11 cellular contexts compared by ENCODE assay signal in the genomic region with DNA sequence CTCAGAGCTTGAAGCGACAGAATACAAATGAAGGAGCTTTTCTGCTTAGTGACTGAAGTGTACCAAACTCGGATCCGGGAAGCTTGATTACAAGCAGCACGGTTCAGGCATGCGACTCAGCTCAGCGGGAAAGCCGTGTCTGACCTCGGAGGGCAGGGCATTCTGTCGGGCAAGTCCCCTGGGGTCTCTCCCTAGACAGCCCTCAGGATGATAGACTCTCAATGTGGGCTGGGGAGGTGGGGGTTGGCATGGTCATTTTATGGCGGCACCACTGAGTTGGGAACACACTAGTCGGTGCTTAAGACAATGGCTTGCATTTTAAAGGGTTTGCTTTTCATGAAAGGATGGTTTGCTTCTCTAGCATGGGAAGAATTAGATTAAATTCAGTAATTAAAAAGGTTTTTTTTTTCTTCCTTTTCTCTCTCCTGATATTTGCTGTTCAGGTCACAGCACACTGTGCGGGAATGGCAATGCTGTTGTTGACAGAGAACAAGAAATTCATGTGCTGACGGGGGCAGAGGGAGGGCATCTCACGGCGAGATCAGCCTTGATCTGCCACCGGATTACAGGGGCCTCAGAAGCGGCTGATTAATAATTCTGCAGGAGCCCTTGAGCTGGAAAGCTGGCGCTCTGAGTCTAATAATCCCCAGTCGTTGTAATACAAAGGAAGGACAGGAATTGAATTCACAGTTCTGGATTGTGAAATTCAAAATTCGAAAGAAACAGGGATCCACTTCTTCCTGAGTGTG.
DNase-seq lines count a peak whose midpoint lies in the region; ATAC-seq, FAIRE-seq and TF ChIP-seq lines count a peak whose summit lies in the region.
"Had no signal": no experiment of that assay in that cellular context is flagged by ENCODE, and none has a peak within 500 bp of the region (broad histone marks: within the 10 kb centered on the region; RNA-seq: fewer than 3 reads in every experiment).

No MANE protein-coding gene starts in this region.

- peaks cover 68% of the 10 kb centered on the region for H3K4me1 Mint-ChIP-seq in activated CD8-positive, alpha-beta T cell treated with anti-CD3 and anti-CD28 coated beads for 36 hours (ENCODE audit: low read depth)
- peaks cover 21% of the 10 kb centered on the region for H3K4me1 Mint-ChIP-seq in activated CD8-positive, alpha-beta T cell treated with anti-CD3 and anti-CD28 coated beads, Interleukin-2, amount 10 ng/mL, durations not matched to agents 7 days and 5 days (ENCODE audit: low read depth)
- H3K4me1 Mint-ChIP-seq in effector memory CD8-positive, alpha-beta T cell (ENCODE audit: low read depth in 2 of 2) = peaks cover 66 to 80% of the 10 kb centered on the region in 2 donors

- H3K9me3 ChIP-seq in muscle layer of duodenum (ENCODE audit: control insufficient read depth in 1 of 2, low read length in 2 of 2) (no peaks in the 10 kb centered on the region), upper lobe of right lung (no peaks in the 10 kb centered on the region)

- DNase-seq in activated CD8-positive, alpha-beta T cell treated with anti-CD3 and anti-CD28 coated beads for 36 hours = no peak
- DNase-seq in activated CD8-positive, alpha-beta T cell treated with anti-CD3 and anti-CD28 coated beads, Interleukin-2, amount 10 ng/mL, durations not matched to agents 7 days and 5 days = no peak
- no peak for DNase-seq in effector memory CD8-positive, alpha-beta T cell
- DNase-seq in upper lobe of right lung (no peak), RCC 7860 (ENCODE audit: low spot score) (no peak)
- DNase-seq: ACHN, erythroblast, NCI-H1436 treated with DMSO at 0.1 percent for 48 hours had no signal

- CTCF ChIA-PET in activated CD8-positive, alpha-beta T cell treated with anti-CD3 and anti-CD28 coated beads for 36 hours (lab: Charles Lee) = no interaction called here
- CTCF ChIA-PET in activated CD8-positive, alpha-beta T cell treated with anti-CD3 and anti-CD28 coated beads, Interleukin-2, amount 10 ng/mL, durations not matched to agents 7 days and 5 days (lab: Charles Lee) = interaction anchor here (1.4 kb wide), 1 partner anchor 356 kb away, joined by 3 read pairs; no protein-coding TSS in a partner anchor

- no peak for TF ChIP-seq CTCF in activated CD8-positive, alpha-beta T cell treated with anti-CD3 and anti-CD28 coated beads for 36 hours (IDR thresholded peaks at IDR 0.05)
- TF ChIP-seq CTCF in upper lobe of right lung (IDR thresholded peaks at IDR 0.05) = no peak

- FAIRE-seq in RCC 7860 (lab: Jason Lieb, UNC) = no peak

- H3K36me3 Mint-ChIP-seq in activated CD8-positive, alpha-beta T cell treated with anti-CD3 and anti-CD28 coated beads for 36 hours (ENCODE audit: low read depth) = peaks cover 83% of the 10 kb centered on the region
- peaks cover 66% of the 10 kb centered on the region for H3K36me3 Mint-ChIP-seq in activated CD8-positive, alpha-beta T cell treated with anti-CD3 and anti-CD28 coated beads, Interleukin-2, amount 10 ng/mL, durations not matched to agents 7 days and 5 days (ENCODE audit: low read depth)
- H3K36me3 Mint-ChIP-seq in effector memory CD8-positive, alpha-beta T cell (ENCODE audit: insufficient read depth) = peaks cover 89% of the 10 kb centered on the region

- ATAC-seq in activated CD8-positive, alpha-beta T cell treated with anti-CD3 and anti-CD28 coated beads for 36 hours = no peak
- no peak for ATAC-seq in activated CD8-positive, alpha-beta T cell treated with anti-CD3 and anti-CD28 coated beads, Interleukin-2, amount 10 ng/mL, durations not matched to agents 7 days and 5 days
- ATAC-seq in effector memory CD8-positive, alpha-beta T cell (replicated peaks) = no peak
- ATAC-seq in upper lobe of right lung (no peak), HG03159 (IDR thresholded peaks at IDR 0.05; ENCODE audit: unreplicated experiment) (no peak), HG02852 (IDR thresholded peaks at IDR 0.05; ENCODE audit: unreplicated experiment) (no peak)

- intact Hi-C loops in activated CD8-positive, alpha-beta T cell treated with anti-CD3 and anti-CD28 coated beads for 36 hours (cut with micrococcal nuclease) = no loop called here
- intact Hi-C loops in upper lobe of right lung (cut with DNase I) = no loop called here

- POLR2A ChIA-PET in activated CD8-positive, alpha-beta T cell treated with anti-CD3 and anti-CD28 coated beads for 36 hours (lab: Charles Lee) = interaction anchor here (0.6 kb wide), 1 partner anchor 279 kb away, joined by 4 read pairs; no protein-coding TSS in a partner anchor
- POLR2A ChIA-PET in activated CD8-positive, alpha-beta T cell treated with anti-CD3 and anti-CD28 coated beads, Interleukin-2, amount 10 ng/mL, durations not matched to agents 7 days and 5 days (lab: Charles Lee) = no interaction called here

- H3K27ac Mint-ChIP-seq in activated CD8-positive, alpha-beta T cell treated with anti-CD3 and anti-CD28 coated beads for 36 hours = peak overlapping the region; percentile 37
- H3K27ac Mint-ChIP-seq in activated CD8-positive, alpha-beta T cell treated with anti-CD3 and anti-CD28 coated beads, Interleukin-2, amount 10 ng/mL, durations not matched to agents 7 days and 5 days = no peak overlapping the region
- peak overlapping the region; percentile 89 to 95 for H3K27ac Mint-ChIP-seq in effector memory CD8-positive, alpha-beta T cell

- no peak overlapping the region for H3K4me3 Mint-ChIP-seq in activated CD8-positive, alpha-beta T cell treated with anti-CD3 and anti-CD28 coated beads for 36 hours
- H3K4me3 Mint-ChIP-seq in activated CD8-positive, alpha-beta T cell treated with anti-CD3 and anti-CD28 coated beads, Interleukin-2, amount 10 ng/mL, durations not matched to agents 7 days and 5 days = no peak overlapping the region
- H3K4me3 Mint-ChIP-seq in effector memory CD8-positive, alpha-beta T cell = no peak overlapping the region

- H3K4me1 ChIP-seq in muscle layer of duodenum (ENCODE audit: control insufficient read depth in 1 of 2, insufficient read depth in 2 of 2, low read length in 2 of 2) (peaks cover 13 to 18% of the 10 kb centered on the region in 2 donors), upper lobe of right lung (peaks cover 41% of the 10 kb centered on the region)

- H3K36me3 ChIP-seq in muscle layer of duodenum (ENCODE audit: control insufficient read depth in 1 of 2, insufficient read depth in 2 of 2, low read length in 2 of 2) = peaks cover 0 to 5% of the 10 kb centered on the region in 2 donors
- peaks cover 5% of the 10 kb centered on the region for H3K36me3 ChIP-seq in upper lobe of right lung

- no peaks in the 10 kb centered on the region for H3K27me3 Mint-ChIP-seq in activated CD8-positive, alpha-beta T cell treated with anti-CD3 and anti-CD28 coated beads for 36 hours
- H3K27me3 Mint-ChIP-seq in activated CD8-positive, alpha-beta T cell treated with anti-CD3 and anti-CD28 coated beads, Interleukin-2, amount 10 ng/mL, durations not matched to agents 7 days and 5 days (ENCODE audit: low read depth) = no peaks in the 10 kb centered on the region
- H3K27me3 Mint-ChIP-seq in effector memory CD8-positive, alpha-beta T cell = no peaks in the 10 kb centered on the region

- H3K27me3 ChIP-seq in muscle layer of duodenum (ENCODE audit: low read depth, low read length) = no peaks in the 10 kb centered on the region
- no peaks in the 10 kb centered on the region for H3K27me3 ChIP-seq in upper lobe of right lung

- H3K27ac ChIP-seq in muscle layer of duodenum (ENCODE audit: low read length) (peak overlapping the region; percentile 41), upper lobe of right lung (peak overlapping the region; percentile 61)

- no peaks in the 10 kb centered on the region for H3K9me3 Mint-ChIP-seq in activated CD8-positive, alpha-beta T cell treated with anti-CD3 and anti-CD28 coated beads for 36 hours
- H3K9me3 Mint-ChIP-seq in activated CD8-positive, alpha-beta T cell treated with anti-CD3 and anti-CD28 coated beads, Interleukin-2, amount 10 ng/mL, durations not matched to agents 7 days and 5 days (ENCODE audit: insufficient read depth) = no peaks in the 10 kb centered on the region
- H3K9me3 Mint-ChIP-seq in effector memory CD8-positive, alpha-beta T cell = no peaks in the 10 kb centered on the region

- H3K4me3 ChIP-seq in muscle layer of duodenum (ENCODE audit: low read depth in 1 of 2, low read length in 2 of 2) (peak overlapping the region in 1 of 2 donors; percentile 9), upper lobe of right lung (no peak overlapping the region)
